8 cellular contexts compared by ENCODE assay signal in genomic region chr1:30908446-30908885, GRCh38. TPM values are rescaled to one million over a fixed set of nuclear protein-coding genes. Genes with fewer than 3 reads are reported as not detected.
DNase-seq lines count a peak whose midpoint lies in the region; ATAC-seq and TF ChIP-seq lines count a peak whose summit lies in the region.

Gene SDC3 (minus strand): TSS chr1:30908758. CDS start chr1:30908586, 172 bp downstream.

- H3K36me3 Mint-ChIP-seq in activated naive CD4-positive, alpha-beta T cell treated with anti-CD3 and anti-CD28 coated beads, Interleukin-2, amount 50 U/mL, for 72 hours = peaks cover 6 to 8% of the 10 kb centered on the region in 2 donors

- in situ Hi-C loops in ACHN (cut with HindIII; ENCODE audit: low pct_ligation_motif_present, low pct_unique_long_range_greater_than_20kb, low sequenced_read_pairs) = loop anchor here (25.0 kb wide), 1 partner anchor 96 kb away; no protein-coding TSS in a partner anchor

- no peak for TF ChIP-seq CTCF in heart right ventricle (IDR thresholded peaks at IDR 0.05)
- no peak for TF ChIP-seq CTCF in psoas muscle (IDR thresholded peaks at IDR 0.05)

- H3K36me3 ChIP-seq in H7 (replicated peaks; ENCODE audit: control insufficient read depth, insufficient read depth, low read length) (no peaks in the 10 kb centered on the region), heart right ventricle (no peaks in the 10 kb centered on the region), psoas muscle (ENCODE audit: insufficient read depth in 1 of 2, low read depth in 1 of 2) (no peaks in the 10 kb centered on the region)

- peaks cover 5 to 64% (median 26%) of the 10 kb centered on the region in 9 donors for H3K4me1 ChIP-seq in heart right ventricle
- no peaks in the 10 kb centered on the region for H3K4me1 ChIP-seq in psoas muscle

- H3K4me3 ChIP-seq in H7 (ENCODE audit: insufficient read depth, low read depth, low read length) = peak within 1 kb of the TSS; percentile 67
- peak within 1 kb of the TSS; percentile 45 to 76 (median 67) for H3K4me3 ChIP-seq in heart right ventricle
- H3K4me3 ChIP-seq in psoas muscle = peak within 1 kb of the TSS; percentile 66

- H3K27ac Mint-ChIP-seq in activated naive CD4-positive, alpha-beta T cell treated with anti-CD3 and anti-CD28 coated beads, Interleukin-2, amount 50 U/mL, for 72 hours = no peak within 1 kb of the TSS

- intact Hi-C loops in heart right ventricle (cut with DNase I) (loop anchor here in 5 of 10 donors (2.0 to 10.0 kb wide), 5 partner anchors 54 to 186 kb away; partner anchors contain the start of gene MATN1 (in 1 of the 5)), psoas muscle (cut with DNase I) (no loop called here)

- H3K27ac ChIP-seq in heart right ventricle = peak within 1 kb of the TSS in 9 of 10 donors; percentile 58 to 86 (median 76)
- H3K27ac ChIP-seq in psoas muscle = no peak within 1 kb of the TSS

- peak; percentile 62 to 73 for ATAC-seq in activated naive CD4-positive, alpha-beta T cell treated with anti-CD3 and anti-CD28 coated beads, Interleukin-2, amount 50 U/mL, for 72 hours
- peak in 6 of 8 donors; percentile 11 to 82 (median 46) for ATAC-seq in heart right ventricle
- ATAC-seq in psoas muscle = peak; percentile 29 to 47 (median 39)
- ATAC-seq in GM18873 (IDR thresholded peaks at IDR 0.05; ENCODE audit: low FRiP score, unreplicated experiment) = no peak
- ATAC-seq in HG03280 (IDR thresholded peaks at IDR 0.05; ENCODE audit: unreplicated experiment) = no peak

- H3K27me3 ChIP-seq in H7 (ENCODE audit: control insufficient read depth, insufficient read depth, low read length) (peaks cover 19% of the 10 kb centered on the region), heart right ventricle (peaks cover 0 to 27% (median 0%) of the 10 kb centered on the region in 7 donors), psoas muscle (ENCODE audit: insufficient read depth in 3 of 3, low read length in 2 of 3) (peaks cover 0 to 6% (median 0%) of the 10 kb centered on the region in 3 donors)

- no peaks in the 10 kb centered on the region for H3K9me3 Mint-ChIP-seq in activated naive CD4-positive, alpha-beta T cell treated with anti-CD3 and anti-CD28 coated beads, Interleukin-2, amount 50 U/mL, for 72 hours

- 0 to 1% methylated on average over 5 to 79 of the region's 86 CpGs for WGBS in heart right ventricle, 2 donors
- WGBS in psoas muscle, 3 donors = 1 to 3% (median 3%) methylated on average over 7 to 86 of the region's 86 CpGs

- H3K9me3 ChIP-seq in heart right ventricle (no peaks in the 10 kb centered on the region), psoas muscle (no peaks in the 10 kb centered on the region)

- DNase-seq in ACHN = peak; percentile 37
- DNase-seq in H7 = peak; percentile 86
- no peak for DNase-seq in activated naive CD4-positive, alpha-beta T cell treated with anti-CD3 and anti-CD28 coated beads, Interleukin-2, amount 50 U/mL, for 72 hours (ENCODE audit: low spot score in 2 of 2)
- peak in 1 of 2 donors; percentile 48 for DNase-seq in heart right ventricle
- no peak for DNase-seq in psoas muscle
- no peak for DNase-seq in NCI-H1436 (lab: John Stamatoyannopoulos, UW)

RNA-seq across cellular contexts. Expression of gene SDC3, which starts in this region (rescaled TPM):
- 38.0 and 44.2 TPM in 2 replicates for total RNA-seq in H7 (2014; rRNA removed; shearing (Covaris generic))
- total RNA-seq in activated naive CD4-positive, alpha-beta T cell treated with anti-CD3 and anti-CD28 coated beads, Interleukin-2, amount 50 U/mL, for 72 hours = 1 to 10 TPM in 1 of 2 donors, not detected in 1; 1.7 TPM
- total RNA-seq in heart right ventricle = 10 to 100 TPM; 17.9 to 57.7 (median 22.1) TPM
- 10 to 100 TPM; 13.1 to 22.2 TPM for polyA plus RNA-seq in heart right ventricle
- 10 to 100 TPM in 2 of 4 donors, 1 to 10 TPM in 2; 6.8 to 11.6 (median 10.1) TPM for total RNA-seq in psoas muscle
- 1 to 10 TPM; 3.3 to 4.8 (median 4.5) TPM for polyA plus RNA-seq in psoas muscle

Comparison
In these comparisons a context has a peak if more than half of its experiments do, and no peak if none do; other contexts are left out.
1. DNase-seq: peak in ACHN (single experiment) and H7 (single experiment); none in activated naive CD4-positive, alpha-beta T cell treated with anti-CD3 and anti-CD28 coated beads, Interleukin-2, amount 50 U/mL, for 72 hours (0 of 2), psoas muscle (0 of 2) and NCI-H1436 (single experiment).
2. ATAC-seq: peak in activated naive CD4-positive, alpha-beta T cell treated with anti-CD3 and anti-CD28 coated beads, Interleukin-2, amount 50 U/mL, for 72 hours (2 of 2), heart right ventricle (6 of 8) and psoas muscle (4 of 4); none in GM18873 (single experiment) and HG03280 (single experiment).
3. Peak in every context shown above with its lines, with median percentiles within 50 percentile points of each other: H3K4me3 ChIP-seq.